Comparison of ENCODE assay signal across 22 cellular contexts in the genomic region with DNA sequence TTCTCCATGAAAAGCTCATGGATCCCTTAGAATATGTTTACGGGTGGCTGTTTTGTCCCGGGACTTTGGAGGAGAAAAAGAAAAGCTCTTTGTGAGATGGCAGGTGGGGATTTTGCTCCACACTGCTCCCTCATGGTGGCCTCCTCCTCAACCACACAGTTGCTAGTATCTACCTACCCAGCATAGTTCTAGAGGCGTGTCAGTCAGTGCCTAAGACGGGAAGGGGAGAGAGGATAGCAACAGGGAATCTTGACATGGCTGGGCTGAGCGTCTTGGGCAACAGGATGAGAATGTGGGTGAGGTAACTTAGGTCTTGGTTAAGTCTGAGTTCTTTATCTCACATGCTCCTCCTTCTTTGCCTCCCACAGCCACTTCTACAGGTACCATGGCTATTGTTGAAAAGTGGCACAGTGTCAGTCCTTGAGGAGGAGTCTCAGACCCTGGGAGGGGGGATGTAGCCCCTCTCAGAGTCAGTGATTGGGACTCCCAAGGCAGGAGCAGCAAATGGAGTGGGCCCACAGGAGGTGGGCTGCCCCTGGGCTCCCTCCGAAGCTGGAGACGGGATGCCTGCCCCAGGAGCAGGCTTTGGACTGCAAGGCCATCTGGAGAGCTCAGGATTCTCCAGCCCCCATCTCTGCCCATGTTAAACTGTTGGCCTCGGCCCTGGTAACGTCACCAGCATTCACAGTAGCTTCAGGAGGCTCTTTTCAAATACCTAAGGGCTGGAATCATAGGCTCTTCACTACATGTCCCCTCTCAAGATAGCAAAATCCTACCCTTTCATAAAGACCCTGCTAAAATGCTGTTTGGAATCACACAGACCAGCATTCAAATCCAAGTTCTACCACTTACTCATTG.
DNase-seq lines count a peak whose midpoint lies in the region; ATAC-seq, FAIRE-seq and TF ChIP-seq lines count a peak whose summit lies in the region.
"Had no signal": no experiment of that assay in that cellular context is flagged by ENCODE, and none has a peak within 500 bp of the region (broad histone marks: within the 10 kb centered on the region; RNA-seq: fewer than 3 reads in every experiment).

No MANE protein-coding gene starts in this region.

- POLR2A ChIA-PET in K562 (lab: Yijun Ruan, JAX) = interaction anchor here (0.6 to 1.5 kb wide), 10 partner anchors 13 to 588 kb away, joined by 3 to 7 read pairs (median 3); no protein-coding TSS in a partner anchor
- POLR2A ChIA-PET in CD4-positive, alpha-beta memory T cell (lab: Charles Lee; ENCODE audit: partially characterized antibody) = no interaction called here

- CTCF ChIA-PET in K562 (lab: Yijun Ruan, JAX; ENCODE audit: low intra/inter-chr PET ratio) = no interaction called here
- CTCF ChIA-PET in CD4-positive, alpha-beta memory T cell (lab: Charles Lee; ENCODE audit: partially characterized antibody) = interaction anchor here (1.0 to 19.1 kb wide), 8 partner anchors 19 to 168 kb away, joined by 3 to 179 read pairs (median 6); no protein-coding TSS in a partner anchor

- DNase-seq in left ventricle myocardium inferior (no peak), left ventricle myocardium superior (no peak), K562 (ENCODE audit: extremely low read depth in 1 of 4, low spot score in 3 of 4) (peak in 2 of 4 experiments; percentile 44 to 47), mesendoderm (peak; percentile 77), transverse colon (no peak), NCI-H2029 treated with DMSO at 0.1 percent for 48 hours (lab: John Stamatoyannopoulos, UW) (no peak)
- DNase-seq in CD4-positive, alpha-beta memory T cell = no peak
- DNase-seq: activated naive CD4-positive, alpha-beta T cell treated with anti-CD3 and anti-CD28 coated beads, Interleukin-2, amount 10 ng/mL, durations not matched to agents 7 days and 5 days; activated T-cell treated with anti-CD3 and anti-CD28 coated beads, Interleukin-2, amount 50 U/mL, for 1 hour; cortex of kidney; DMS 273 treated with DMSO at 0.1 percent for 48 hours; GDM1; GM23248; NCI-H187; NK-92 treated with Interleukin-12 subunit alpha and Interleukin-12 subunit beta, amount 100 ng/mL, for 24 hours; thyroid gland had no signal

- H3K4me3 ChIP-seq in left ventricle myocardium inferior (peak overlapping the region; percentile 17), K562 (no peak overlapping the region), mesendoderm (ENCODE audit: low read length) (no peak overlapping the region), transverse colon (no peak overlapping the region)
- no peak overlapping the region for H3K4me3 ChIP-seq in CD4-positive, alpha-beta memory T cell (ENCODE audit: low read length in 2 of 2)
- H3K4me3 ChIP-seq: GM23248, prostate gland, thyroid gland had no signal

- no peak overlapping the region for H4K8ac ChIP-seq in mesendoderm (ENCODE audit: low read depth, low read length)

- no peaks in the 10 kb centered on the region for H3K9me1 ChIP-seq in K562 (ENCODE audit: control insufficient read depth, insufficient read depth, low read length)

- H3K9me3 ChIP-seq in left ventricle myocardium inferior (replicated peaks) (no peaks in the 10 kb centered on the region), K562 (replicated peaks; ENCODE audit: control insufficient read depth, insufficient read depth, low read depth, low read length) (no peaks in the 10 kb centered on the region), transverse colon (no peaks in the 10 kb centered on the region)
- H3K9me3 ChIP-seq in CD4-positive, alpha-beta memory T cell (ENCODE audit: control insufficient read depth in 1 of 2, low read length in 2 of 2) = no peaks in the 10 kb centered on the region
- H3K9me3 ChIP-seq: prostate gland, thyroid gland had no signal

- in situ Hi-C loops in K562 (cut with MboI) (no loop called here), transverse colon (cut with MboI; ENCODE audit: low pct_ligation_motif_present in 1 of 4, low pct_unique_long_range_greater_than_20kb in 1 of 4, low sequenced_read_pairs in 3 of 4) (no loop called here)

- H3K27ac ChIP-seq in left ventricle myocardium inferior (replicated peaks) = peak overlapping the region; percentile 92
- H3K27ac ChIP-seq in K562 (ENCODE audit: extremely low read depth, low read depth, low read length) = no peak overlapping the region
- no peak overlapping the region for H3K27ac ChIP-seq in mesendoderm (ENCODE audit: low read depth, low read length)
- H3K27ac ChIP-seq in transverse colon = peak overlapping the region; percentile 49 to 84 (median 66)
- H3K27ac ChIP-seq in CD4-positive, alpha-beta memory T cell (ENCODE audit: low read depth, low read length) = no peak overlapping the region
- H3K27ac ChIP-seq: GM23248, prostate gland, RWPE1, thyroid gland had no signal

- ATAC-seq in left ventricle myocardium superior (no peak), K562 (peak; percentile 82), HG03521 (IDR thresholded peaks at IDR 0.05; ENCODE audit: unreplicated experiment) (no peak)

- H3K27ac Mint-ChIP-seq in CD4-positive, alpha-beta memory T cell = no peak overlapping the region
- H3K27ac Mint-ChIP-seq: activated naive CD4-positive, alpha-beta T cell treated with anti-CD3 and anti-CD28 coated beads, Interleukin-2, amount 10 ng/mL, durations not matched to agents 7 days and 5 days; memory B cell had no signal

- H3K9me3 Mint-ChIP-seq in CD4-positive, alpha-beta memory T cell = peaks cover 0 to 3% (median 0%) of the 10 kb centered on the region in 8 donors
- H3K9me3 Mint-ChIP-seq: activated naive CD4-positive, alpha-beta T cell treated with anti-CD3 and anti-CD28 coated beads, Interleukin-2, amount 10 ng/mL, durations not matched to agents 7 days and 5 days; memory B cell had no signal

- 22% methylated on average over 9 of the region's 9 CpGs for WGBS in K562 (ENCODE audit: insufficient coverage, low coverage, missing lambda C conversion rate)
- WGBS in mesendoderm (ENCODE audit: extremely low coverage, insufficient coverage, low lambda C conversion rate) = no CpG with 5 or more reads among the region's 9 CpGs
- WGBS in transverse colon (ENCODE audit: low coverage in 1 of 2), 2 donors = 58% methylated on average over 8 of the region's 9 CpGs; no CpG with 5 or more reads in 1 of the 2 donors

- no peaks in the 10 kb centered on the region for H3K79me1 ChIP-seq in mesendoderm (ENCODE audit: low read length)

- TF ChIP-seq EP300 in K562 (IDR thresholded peaks at IDR 0.05; ENCODE audit: low read length) = no peak
- TF ChIP-seq EP300 in transverse colon (IDR thresholded peaks at IDR 0.05; ENCODE audit: low read depth) = no peak

- H3K9ac ChIP-seq in K562 (ENCODE audit: insufficient read depth in 1 of 2, low read depth in 2 of 2, low read length in 2 of 2) (no peak overlapping the region), mesendoderm (ENCODE audit: low read length) (no peak overlapping the region)
- H3K9ac ChIP-seq: GM23248 had no signal

- no peak overlapping the region for H3K4ac ChIP-seq in mesendoderm (ENCODE audit: low read depth, low read length)

- peaks cover 80% of the 10 kb centered on the region for H3K4me1 ChIP-seq in left ventricle myocardium inferior
- H3K4me1 ChIP-seq in K562 (replicated peaks in 1 of 2; ENCODE audit: control insufficient read depth in 2 of 2, insufficient read depth in 2 of 2, low read length in 2 of 2) = no peaks in the 10 kb centered on the region; a peak in 1 of 5 replicates
- peaks cover 2% of the 10 kb centered on the region for H3K4me1 ChIP-seq in mesendoderm (ENCODE audit: control insufficient read depth, low read depth, low read length)
- H3K4me1 ChIP-seq in transverse colon = peaks cover 0 to 50% (median 46%) of the 10 kb centered on the region in 4 donors
- H3K4me1 ChIP-seq in CD4-positive, alpha-beta memory T cell (ENCODE audit: insufficient read depth, low read length) = no peaks in the 10 kb centered on the region
- H3K4me1 ChIP-seq: prostate gland had no signal

- H2AFZ ChIP-seq in K562 (ENCODE audit: low read depth, low read length) = peak overlapping the region; percentile 24; the same call in 1 of the 2 replicates
- H2AFZ ChIP-seq: GM23248 had no signal

- H2AK5ac ChIP-seq in mesendoderm (ENCODE audit: low read length) = no peak overlapping the region

- no peaks in the 10 kb centered on the region for H3K27me3 ChIP-seq in left ventricle myocardium inferior (ENCODE audit: low read depth)
- no peaks in the 10 kb centered on the region; a peak in 1 of 5 replicates for H3K27me3 ChIP-seq in K562 (ENCODE audit: control insufficient read depth in 2 of 2, insufficient read depth in 2 of 2, low read length in 2 of 2)
- no peaks in the 10 kb centered on the region for H3K27me3 ChIP-seq in mesendoderm (ENCODE audit: insufficient read depth, low read length, poor library complexity)
- H3K27me3 ChIP-seq in transverse colon = no peaks in the 10 kb centered on the region
- H3K27me3 ChIP-seq in CD4-positive, alpha-beta memory T cell (ENCODE audit: insufficient read depth, low read length) = no peaks in the 10 kb centered on the region
- H3K27me3 ChIP-seq: thyroid gland had no signal

- H2BK120ac ChIP-seq in mesendoderm (ENCODE audit: low read depth, low read length) = no peak overlapping the region

- TF ChIP-seq CTCF in left ventricle myocardium inferior (IDR thresholded peaks at IDR 0.05; ENCODE audit: borderline replicate concordance) (no peak), K562 (IDR thresholded peaks at IDR 0.05 in 2 of 3, conservative IDR thresholded peaks at IDR 0.05 in 1 of 3; ENCODE audit: insufficient read depth in 2 of 3, low read depth in 1 of 3, low read length in 3 of 3) (peak; percentile 35 to 49 (median 46)), transverse colon (IDR thresholded peaks at IDR 0.05) (peak in 2 of 5 experiments; percentile 5 to 15)

- H3K36me3 ChIP-seq in left ventricle myocardium inferior (no peaks in the 10 kb centered on the region), K562 (ENCODE audit: control insufficient read depth, insufficient read depth, low read length) (no peaks in the 10 kb centered on the region), mesendoderm (ENCODE audit: control insufficient read depth, insufficient read depth, low read length) (no peaks in the 10 kb centered on the region), transverse colon (no peaks in the 10 kb centered on the region)
- no peaks in the 10 kb centered on the region for H3K36me3 ChIP-seq in CD4-positive, alpha-beta memory T cell (ENCODE audit: insufficient read depth, low read length)
- H3K36me3 ChIP-seq: prostate gland, thyroid gland had no signal

- BruUV-seq in K562 (replicated peaks; lab: Mats Ljungman, UMichigan) = no TSS peak

- intact Hi-C loops in left ventricle myocardium inferior (cut with micrococcal nuclease) = no loop called here
- intact Hi-C loops in left ventricle myocardium superior (cut with micrococcal nuclease) = loop anchor here (5.0 kb wide), 1 partner anchor 74 kb away; the partner anchor contains the start of gene TENT5C
- intact Hi-C loops in K562 (cut with micrococcal nuclease) = no loop called here
- intact Hi-C loops in transverse colon (cut with DNase I; ENCODE audit: low total_unique reads) = no loop called here
- intact Hi-C loops in CD4-positive, alpha-beta memory T cell (cut with micrococcal nuclease) = no loop called here

- H3K4me2 ChIP-seq in K562 (ENCODE audit: insufficient read depth, low read length) (no peak overlapping the region), mesendoderm (ENCODE audit: low read length) (no peak overlapping the region)

- no peak overlapping the region for H2BK15ac ChIP-seq in mesendoderm (replicated peaks; ENCODE audit: low read depth)

- no peak overlapping the region for H2BK5ac ChIP-seq in mesendoderm (ENCODE audit: low read length)

- no peak overlapping the region for H3K18ac ChIP-seq in mesendoderm (ENCODE audit: low read length)

- no peaks in the 10 kb centered on the region for H3K79me2 ChIP-seq in K562 (ENCODE audit: control insufficient read depth, insufficient read depth, low read length)
- no peaks in the 10 kb centered on the region for H3K79me2 ChIP-seq in mesendoderm (ENCODE audit: control insufficient read depth, insufficient read depth, low read length)

- no peak overlapping the region for H4K5ac ChIP-seq in mesendoderm (ENCODE audit: low read length)

- H3K27me3 Mint-ChIP-seq in CD4-positive, alpha-beta memory T cell = peaks cover 0 to 2% of the 10 kb centered on the region in 2 donors

- H4K20me1 ChIP-seq in K562 (replicated peaks; ENCODE audit: control insufficient read depth, insufficient read depth, low read length) = no peaks in the 10 kb centered on the region

- no peaks in the 10 kb centered on the region for H3K36me3 Mint-ChIP-seq in CD4-positive, alpha-beta memory T cell
- H3K36me3 Mint-ChIP-seq: activated naive CD4-positive, alpha-beta T cell treated with anti-CD3 and anti-CD28 coated beads, Interleukin-2, amount 10 ng/mL, durations not matched to agents 7 days and 5 days; memory B cell had no signal

- H3K4me3 Mint-ChIP-seq in CD4-positive, alpha-beta memory T cell = no peak overlapping the region
- H3K4me3 Mint-ChIP-seq: activated naive CD4-positive, alpha-beta T cell treated with anti-CD3 and anti-CD28 coated beads, Interleukin-2, amount 10 ng/mL, durations not matched to agents 7 days and 5 days; memory B cell had no signal

- H3K56ac ChIP-seq in mesendoderm (ENCODE audit: low read length) = no peak overlapping the region

- FAIRE-seq in K562 (lab: Jason Lieb, UNC) = peak; percentile 57
- FAIRE-seq: islet of Langerhans, TTC549 had no signal

- peak in 1 of 2 experiments; percentile 42; a peak in 2 of 4 replicates for TF ChIP-seq RAD21 in K562 (CRISPR knock-in tag; conservative IDR thresholded peaks at IDR 0.05 in 1 of 2, IDR thresholded peaks at IDR 0.05 in 1 of 2)

- no peak for TF ChIP-seq POLR2A in K562 (conservative IDR thresholded peaks at IDR 0.05)
- no peak for TF ChIP-seq POLR2A in transverse colon (IDR thresholded peaks at IDR 0.05)

- no peak overlapping the region for H3K23ac ChIP-seq in mesendoderm (ENCODE audit: low read length)

- peaks cover 0 to 4% (median under 1%) of the 10 kb centered on the region in 4 donors for H3K4me1 Mint-ChIP-seq in CD4-positive, alpha-beta memory T cell

Comparison
In these comparisons a context has a peak if more than half of its experiments do, and no peak if none do; other contexts are left out.
1. H3K27ac ChIP-seq: peak in left ventricle myocardium inferior (single experiment) and transverse colon (4 of 4); none in K562 (single experiment), mesendoderm (single experiment) and CD4-positive, alpha-beta memory T cell (single experiment).